Comparison of ENCODE assay signal across 1 cellular context in the genomic region with DNA sequence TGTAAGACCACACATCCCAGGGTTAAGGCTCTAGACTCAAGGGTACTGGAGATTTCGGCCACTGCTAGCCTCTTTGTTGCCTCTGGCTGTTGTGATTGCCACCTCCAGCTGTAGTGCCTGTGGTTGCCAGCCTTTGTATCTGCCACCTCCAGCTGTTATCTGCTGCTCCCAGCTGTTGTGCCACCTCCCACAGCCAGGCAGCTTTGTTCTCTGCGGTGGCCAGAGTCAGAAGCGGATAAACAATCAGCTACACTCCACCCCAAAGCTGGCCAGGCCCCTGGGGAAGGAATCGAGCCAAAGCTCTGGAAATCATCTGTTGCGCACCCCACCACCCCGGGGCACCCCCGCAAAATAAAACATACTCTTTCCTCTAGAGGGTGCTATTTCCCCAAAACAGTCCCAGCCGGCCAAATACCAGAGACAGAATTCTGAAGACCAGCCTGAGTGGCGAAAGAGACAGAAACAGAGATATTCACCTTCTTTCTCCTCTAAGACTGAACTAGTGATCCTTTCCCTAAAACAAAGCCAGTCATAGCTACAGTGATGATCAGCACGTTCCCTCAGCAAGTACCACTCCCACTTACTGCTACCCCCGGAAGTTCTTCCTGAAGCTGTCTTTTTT.
A peak's percentile ranks its signal among the peaks of the same experiment; 100 is the strongest.
TF ChIP-seq lines count a peak whose summit lies in the region.

No MANE protein-coding gene starts in this region.

TF ChIP-seq in H1, 55 proteins besides CTCF, POLR2A, EP300 and RAD21:
- TF ChIP-seq KDM1A (IDR thresholded peaks at IDR 0.05; ENCODE audit: borderline replicate concordance, low read length): 0 out of 2 replicates have a peak, but pooled peaks have one; percentile 60
- TF ChIP-seq TCF12 (IDR thresholded peaks at IDR 0.05; ENCODE audit: low read depth, low read length): peak; percentile 79; the same call in 1 of the 2 replicates
- no peak; the same call in 1 of the 2 replicates for TF ChIP-seq EGR1 (IDR thresholded peaks at IDR 0.05; ENCODE audit: borderline replicate concordance, low read depth, low read length)
- no peak for TF ChIP-seq POLR2AphosphoS5 (IDR thresholded peaks at IDR 0.05; ENCODE audit: low read depth, low read length)
- peak in 1 of 2 experiments; percentile 77; a peak in 2 of 4 replicates for TF ChIP-seq HDAC2 (IDR thresholded peaks at IDR 0.05; ENCODE audit: borderline replicate concordance in 1 of 2, low read depth in 2 of 2, low read length in 2 of 2)
- TF ChIP-seq USF2 (IDR thresholded peaks at IDR 0.05; ENCODE audit: low read length): no peak
- TF ChIP-seq SAP30 (IDR thresholded peaks at IDR 0.05; ENCODE audit: insufficient read depth, insufficient replicate concordance, low read length): peak; percentile 89
- TF ChIP-seq ASH2L (IDR thresholded peaks at IDR 0.05; ENCODE audit: low read length): peak; percentile 67
- peak in 1 of 2 experiments; percentile 81; a peak in 1 of 4 replicates for TF ChIP-seq SIN3A (conservative IDR thresholded peaks at IDR 0.05 in 1 of 2, IDR thresholded peaks at IDR 0.05 in 1 of 2; ENCODE audit: low read depth in 1 of 2, low read length in 2 of 2)
- peak; percentile 93 for TF ChIP-seq CTBP2 (IDR thresholded peaks at IDR 0.05; ENCODE audit: borderline replicate concordance, insufficient read depth, insufficient read length, low read length)
- TF ChIP-seq SP1 (IDR thresholded peaks at IDR 0.05; ENCODE audit: low read depth, low read length): peak; percentile 36; the same call in 1 of the 2 replicates
- peak; percentile 24 for TF ChIP-seq CHD7 (IDR thresholded peaks at IDR 0.05; ENCODE audit: insufficient replicate concordance, low read length)
- TF ChIP-seq CHD2 (IDR thresholded peaks at IDR 0.05; ENCODE audit: low read length): no peak
- no peak for TF ChIP-seq TEAD4 (IDR thresholded peaks at IDR 0.05; ENCODE audit: low read depth, low read length)
